23 cellular contexts compared by ENCODE assay signal in genomic region chr4:87745058-87745842, GRCh38. TPM values are rescaled to one million over a fixed set of nuclear protein-coding genes. Genes with fewer than 3 reads are reported as not detected.
DNase-seq lines count a peak whose midpoint lies in the region; ATAC-seq, FAIRE-seq and TF ChIP-seq lines count a peak whose summit lies in the region.
"Had no signal": no experiment of that assay in that cellular context is flagged by ENCODE, and none has a peak within 500 bp of the region (broad histone marks: within the 10 kb centered on the region; RNA-seq: fewer than 3 reads in every experiment).

No MANE protein-coding gene starts in this region.

- H3K4me1 Mint-ChIP-seq in WTC11 = peaks cover 21% of the 10 kb centered on the region
- H3K4me1 Mint-ChIP-seq: CD14-positive monocyte had no signal

- no peak overlapping the region for H2BK15ac ChIP-seq in mesendoderm (replicated peaks; ENCODE audit: low read depth)

- H3K27me3 ChIP-seq in HepG2 (ENCODE audit: control insufficient read depth in 1 of 2, insufficient read depth in 2 of 2, low read length in 2 of 2) = no peaks in the 10 kb centered on the region
- no peaks in the 10 kb centered on the region for H3K27me3 ChIP-seq in right lobe of liver
- no peaks in the 10 kb centered on the region for H3K27me3 ChIP-seq in mesendoderm (ENCODE audit: insufficient read depth, low read length, poor library complexity)
- H3K27me3 ChIP-seq in gastrocnemius medialis = no peaks in the 10 kb centered on the region

- H3K79me2 ChIP-seq in HepG2 (ENCODE audit: insufficient read depth, low read length) (no peaks in the 10 kb centered on the region), mesendoderm (ENCODE audit: control insufficient read depth, insufficient read depth, low read length) (no peaks in the 10 kb centered on the region)

- H3K27ac Mint-ChIP-seq in WTC11 = no peak overlapping the region

- H3K36me3 ChIP-seq in HepG2 (replicated peaks in 1 of 2; ENCODE audit: control insufficient read depth in 1 of 2, insufficient read depth in 2 of 2, low read length in 2 of 2) = no peaks in the 10 kb centered on the region
- H3K36me3 ChIP-seq in right lobe of liver = no peaks in the 10 kb centered on the region
- no peaks in the 10 kb centered on the region for H3K36me3 ChIP-seq in mesendoderm (ENCODE audit: control insufficient read depth, insufficient read depth, low read length)
- H3K36me3 ChIP-seq in gastrocnemius medialis = no peaks in the 10 kb centered on the region
- H3K36me3 ChIP-seq: HAP-1 had no signal

- no peaks in the 10 kb centered on the region for H3K27me3 Mint-ChIP-seq in WTC11 (ENCODE audit: low read depth)

- FAIRE-seq in HepG2 (lab: Jason Lieb, UNC) = no peak
- FAIRE-seq: G401.6 had no signal

- no peak overlapping the region for H4K8ac ChIP-seq in mesendoderm (ENCODE audit: low read depth, low read length)

- no TSS peak for BruUV-seq in HepG2 (replicated peaks; lab: Mats Ljungman, UMichigan)

- no peak overlapping the region for H3K18ac ChIP-seq in mesendoderm (ENCODE audit: low read length)

- no peaks in the 10 kb centered on the region for H3K9me3 ChIP-seq in HepG2 (ENCODE audit: low read length)
- H3K9me3 ChIP-seq in right lobe of liver = no peaks in the 10 kb centered on the region
- no peaks in the 10 kb centered on the region for H3K9me3 ChIP-seq in gastrocnemius medialis
- H3K9me3 ChIP-seq: HAP-1 had no signal

- H2AK5ac ChIP-seq in mesendoderm (ENCODE audit: low read length) = no peak overlapping the region

- H3K9ac ChIP-seq in HepG2 (ENCODE audit: insufficient read depth, low read depth, low read length) (no peak overlapping the region), mesendoderm (ENCODE audit: low read length) (no peak overlapping the region)
- H3K9ac ChIP-seq: KMS-11 had no signal

- DNase-seq in HepG2 (ENCODE audit: low spot score) = no peak
- DNase-seq in right lobe of liver = no peak
- peak; percentile 16 for DNase-seq in WTC11 (ENCODE audit: low spot score)
- peak; percentile 14 for DNase-seq in mesendoderm
- no peak for DNase-seq in gastrocnemius medialis
- DNase-seq in kidney tubule cell (ENCODE audit: low spot score) = no peak
- DNase-seq in NCI-H524 (lab: John Stamatoyannopoulos, UW) = no peak
- no peak for DNase-seq in DMS153 (lab: John Stamatoyannopoulos, UW)
- DNase-seq: AML-193, DMS79 treated with DMSO at 0.1 percent for 48 hours, NCI-H1417, NCI-H187, NCI-H2107, NCI-H510A, NCI-H774, SIG-M5 had no signal

- no peak overlapping the region for H3K4ac ChIP-seq in mesendoderm (ENCODE audit: low read depth, low read length)

- H4K5ac ChIP-seq in mesendoderm (ENCODE audit: low read length) = no peak overlapping the region

- no peaks in the 10 kb centered on the region for H4K20me1 ChIP-seq in HepG2 (ENCODE audit: insufficient read depth, low read length)

- H3K4me3 ChIP-seq in HepG2 (replicated peaks in 1 of 3; ENCODE audit: insufficient read depth in 1 of 3, low read depth in 2 of 3, low read length in 3 of 3) (no peak overlapping the region), right lobe of liver (no peak overlapping the region), mesendoderm (ENCODE audit: low read length) (no peak overlapping the region), gastrocnemius medialis (no peak overlapping the region)
- H3K4me3 ChIP-seq: HAP-1 had no signal

- in situ Hi-C loops in HepG2 (cut with HindIII; ENCODE audit: extremely low pct_ligation_motif_present, low pct_unique_long_range_greater_than_20kb) (no loop called here), gastrocnemius medialis (cut with MboI; ENCODE audit: low sequenced_read_pairs in 4 of 4) (no loop called here)

- no peak for TF ChIP-seq POLR2A in HepG2 (IDR thresholded peaks at IDR 0.05; ENCODE audit: insufficient read depth in 1 of 2, low read depth in 2 of 2, low read length in 2 of 2)
- no peak for TF ChIP-seq POLR2A in right lobe of liver (IDR thresholded peaks at IDR 0.05)
- no peak for TF ChIP-seq POLR2A in gastrocnemius medialis (IDR thresholded peaks at IDR 0.05)

- CTCF ChIA-PET in HepG2 (lab: Yijun Ruan, JAX; ENCODE audit: low intra/inter-chr PET ratio, low total read pairs) (no interaction called here), WTC11 (lab: Charles Lee) (interaction anchor here (1.1 kb wide), 1 partner anchor 65 kb away, joined by 4 read pairs; no protein-coding TSS in a partner anchor)

- intact Hi-C loops in HepG2 (cut with micrococcal nuclease; ENCODE audit: unreplicated experiment) = no loop called here
- intact Hi-C loops in right lobe of liver (cut with DNase I) = no loop called here
- intact Hi-C loops in gastrocnemius medialis (cut with DNase I; ENCODE audit: low total_unique reads) = no loop called here

- no peak for TF ChIP-seq RAD21 in HepG2 (CRISPR knock-in tag; IDR thresholded peaks at IDR 0.05)

- H3K9me3 Mint-ChIP-seq in WTC11 = peaks cover 11% of the 10 kb centered on the region

- no peak overlapping the region for H2AFZ ChIP-seq in HepG2 (ENCODE audit: low read length)

- H3K4me2 ChIP-seq in HepG2 (ENCODE audit: low read depth, low read length) (no peak overlapping the region), mesendoderm (ENCODE audit: low read length) (no peak overlapping the region)
- H3K4me2 ChIP-seq: KMS-11 had no signal

- no peak for TF ChIP-seq EP300 in HepG2 (IDR thresholded peaks at IDR 0.05; ENCODE audit: low read depth in 2 of 2, low read length in 2 of 2)
- TF ChIP-seq EP300 in HepG2 (CRISPR knock-in tag; IDR thresholded peaks at IDR 0.05; ENCODE audit: borderline replicate concordance) = no peak

- peaks cover 3% of the 10 kb centered on the region; the same call in 1 of the 2 replicates for H3K36me3 Mint-ChIP-seq in WTC11
- H3K36me3 Mint-ChIP-seq: CD14-positive monocyte had no signal

- no peak overlapping the region for H3K56ac ChIP-seq in mesendoderm (ENCODE audit: low read length)

- H2BK120ac ChIP-seq in mesendoderm (ENCODE audit: low read depth, low read length) = no peak overlapping the region

- no peaks in the 10 kb centered on the region for H3K79me1 ChIP-seq in mesendoderm (ENCODE audit: low read length)

- TF ChIP-seq CTCF in HepG2 (CRISPR knock-in tag; IDR thresholded peaks at IDR 0.05) = no peak
- TF ChIP-seq CTCF in right lobe of liver (IDR thresholded peaks at IDR 0.05) = no peak
- TF ChIP-seq CTCF in WTC11 (IDR thresholded peaks at IDR 0.05) = no peak
- no peak for TF ChIP-seq CTCF in gastrocnemius medialis (IDR thresholded peaks at IDR 0.05 in 4 of 5, conservative IDR thresholded peaks at IDR 0.05 in 1 of 5)

- POLR2A ChIA-PET in HepG2 (lab: Yijun Ruan, JAX) = no interaction called here
- POLR2A ChIA-PET in WTC11 (lab: Charles Lee) = no interaction called here

- no peak overlapping the region for H3K27ac ChIP-seq in HepG2 (ENCODE audit: extremely low read length, insufficient read depth, low read length)
- no peak overlapping the region for H3K27ac ChIP-seq in right lobe of liver
- H3K27ac ChIP-seq in mesendoderm (ENCODE audit: low read depth, low read length) = no peak overlapping the region
- H3K27ac ChIP-seq in gastrocnemius medialis = no peak overlapping the region
- H3K27ac ChIP-seq: 22Rv1, KMS-11, RWPE1 had no signal

- ATAC-seq in HepG2 (peak; percentile 87), right lobe of liver (no peak), WTC11 (peak; percentile 83), gastrocnemius medialis (no peak)
- ATAC-seq: SK-N-SH treated with all-trans-retinoic acid at 6 μM for 48 hours had no signal

- WGBS in HepG2 (ENCODE audit: low lambda C conversion rate) = no CpG with 5 or more reads among the region's 5 CpGs
- no CpG with 5 or more reads among the region's 5 CpGs for WGBS in right lobe of liver (ENCODE audit: insufficient coverage, low coverage, low lambda C conversion rate, missing lambda C conversion rate)
- WGBS in mesendoderm (ENCODE audit: extremely low coverage, insufficient coverage, low lambda C conversion rate) = no CpG with 5 or more reads among the region's 5 CpGs

- H3K4me3 Mint-ChIP-seq in WTC11 = no peak overlapping the region
- H3K4me3 Mint-ChIP-seq: CD14-positive monocyte had no signal

- H3K4me1 ChIP-seq in HepG2 (ENCODE audit: insufficient read depth, low read length) = no peaks in the 10 kb centered on the region
- no peaks in the 10 kb centered on the region for H3K4me1 ChIP-seq in right lobe of liver
- H3K4me1 ChIP-seq in mesendoderm (ENCODE audit: control insufficient read depth, low read depth, low read length) = no peaks in the 10 kb centered on the region
- H3K4me1 ChIP-seq in gastrocnemius medialis = no peaks in the 10 kb centered on the region
- H3K4me1 ChIP-seq: HAP-1 had no signal

- no peak overlapping the region for H2BK5ac ChIP-seq in mesendoderm (ENCODE audit: low read length)

- no peak overlapping the region for H3K23ac ChIP-seq in mesendoderm (ENCODE audit: low read length)

TF ChIP-seq in WTC11, 78 proteins besides CTCF, POLR2A, EP300 and RAD21 (continues in another document):
- TF ChIP-seq ZNF396 (CRISPR knock-in tag; IDR thresholded peaks at IDR 0.05; ENCODE audit: borderline replicate concordance) = no peak

RNA-seq across cellular contexts. Expression of gene IBSP, which starts 54.1 kb away (rescaled TPM):
- total RNA-seq in HepG2 (2016; rRNA removed; fragmentation: Illumina TruSeq; extraction: Trizol) (not detected in 2 replicates), right lobe of liver (not detected), WTC11 (2021) (not detected in 3 replicates), gastrocnemius medialis (not detected)
- not detected in 2 replicates for total RNA-seq in HepG2 (2016; cell fraction: cytosol; rRNA removed; fragmentation: Illumina TruSeq; extraction: Trizol; ENCODE audit: low read depth)
- not detected in 2 replicates for total RNA-seq in HepG2 (2016; cell fraction: insoluble cytoplasmic fraction; rRNA removed; fragmentation: Illumina TruSeq; extraction: Trizol)
- not detected in 2 replicates for total RNA-seq in HepG2 (2016; cell fraction: membrane; rRNA removed; fragmentation: Illumina TruSeq; extraction: Trizol)
- total RNA-seq in HepG2 (2016; cell fraction: nucleus; rRNA removed; fragmentation: Illumina TruSeq; extraction: Trizol) = not detected in 2 replicates
- polyA plus RNA-seq in HepG2 (2011; rRNA removed) = not detected in 2 replicates
- polyA plus RNA-seq in HepG2 (2011; cell fraction: cytosol; rRNA removed) = not detected in 2 replicates
- polyA plus RNA-seq in HepG2 (2011; cell fraction: nucleus; rRNA removed) = not detected in 2 replicates
- not detected in 2 replicates for polyA plus RNA-seq in HepG2 (2012)
- not detected in 2 replicates for polyA plus RNA-seq in HepG2 (2016; cell fraction: cytosol; fragmentation: Illumina TruSeq; extraction: Trizol; ENCODE audit: low read depth)
- polyA plus RNA-seq in HepG2 (2016; cell fraction: insoluble cytoplasmic fraction; fragmentation: Illumina TruSeq; extraction: Trizol; ENCODE audit: low read depth) = not detected in 2 replicates
- not detected in 2 replicates for polyA plus RNA-seq in HepG2 (2016; cell fraction: membrane; fragmentation: Illumina TruSeq; extraction: Trizol; ENCODE audit: low read depth)
- not detected in 2 replicates for polyA plus RNA-seq in HepG2 (2016; cell fraction: nucleus; fragmentation: Illumina TruSeq; extraction: Trizol; ENCODE audit: insufficient read depth, low read depth)
- polyA minus RNA-seq in HepG2 (2011; rRNA and poly(A)+ RNA removed; ENCODE audit: low replicate concordance) = not detected in 2 replicates
- polyA minus RNA-seq in HepG2 (2011; cell fraction: cytosol; rRNA and poly(A)+ RNA removed) = not detected in 2 replicates
- polyA minus RNA-seq in HepG2 (2011; cell fraction: nucleus; rRNA and poly(A)+ RNA removed) = not detected in 2 replicates
- not detected for polyA plus RNA-seq in mesendoderm (2013, experiment 1 of 2)
- not detected for polyA plus RNA-seq in mesendoderm (2013, experiment 2 of 2)
- polyA plus RNA-seq: CD14-positive monocyte had no signal

Comparison
In these comparisons a context has a peak if more than half of its experiments do, and no peak if none do; other contexts are left out.
1. ATAC-seq: peak in HepG2 (single experiment) and WTC11 (single experiment); none in right lobe of liver (0 of 4) and gastrocnemius medialis (0 of 2).
2. DNase-seq: peak in WTC11 (single experiment) and mesendoderm (single experiment); none in HepG2 (single experiment), right lobe of liver (0 of 3), gastrocnemius medialis (0 of 2), kidney tubule cell (single experiment), NCI-H524 (0 of 2) and DMS153 (single experiment).